8 cellular contexts compared by ENCODE assay signal in the genomic region with DNA sequence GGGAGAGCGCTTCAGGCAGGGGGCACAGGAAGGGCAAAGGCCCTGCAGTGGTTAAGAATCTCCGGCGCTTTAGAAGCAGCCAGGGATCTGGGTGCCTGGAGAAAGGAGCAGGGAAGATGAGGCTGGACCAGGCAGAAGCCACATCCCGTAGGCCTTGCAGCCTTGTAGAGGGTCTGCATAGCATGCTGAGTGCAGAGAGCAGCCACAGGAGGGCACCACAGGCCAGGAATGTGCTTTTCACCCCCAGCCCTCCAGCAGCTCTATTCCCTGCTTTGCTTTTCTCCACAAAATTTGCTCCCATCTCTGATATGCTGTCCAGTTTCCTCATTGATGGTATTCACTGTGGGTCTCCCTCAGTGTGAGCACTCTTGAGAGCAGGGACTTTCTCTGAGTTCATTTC. TPM values are rescaled to one million over a fixed set of nuclear protein-coding genes. Genes with fewer than 3 reads are reported as not detected.
DNase-seq lines count a peak whose midpoint lies in the region; ATAC-seq, FAIRE-seq and TF ChIP-seq lines count a peak whose summit lies in the region.

No MANE protein-coding gene starts in this region.

- CTCF ChIA-PET in BJ (lab: Yijun Ruan, JAX), result interaction anchor here (0.6 to 3.6 kb wide), 16 partner anchors 10 to 119 kb away, joined by 3 to 39 read pairs (median 4); a partner anchor contains a TSS

- H3K36me3 ChIP-seq in BJ (ENCODE audit: control insufficient read depth, insufficient read depth, low read length), result no peaks in the 10 kb centered on the region
- H3K36me3 ChIP-seq in osteoblast (ENCODE audit: insufficient read depth, low read length), result peaks cover 14% of the 10 kb centered on the region

- peaks cover 32% of the 10 kb centered on the region for H3K79me2 ChIP-seq in osteoblast (ENCODE audit: insufficient read depth, low read length)

- H3K4me1 ChIP-seq in osteoblast (ENCODE audit: insufficient read depth, low read length), result peaks cover 10% of the 10 kb centered on the region

- no peak overlapping the region for H3K27ac ChIP-seq in HL-60 (replicated peaks)
- H3K27ac ChIP-seq in osteoblast (ENCODE audit: low read depth, low read length), result no peak overlapping the region

- FAIRE-seq in RCC 7860 (lab: Jason Lieb, UNC), result no peak

- H3K4me3 ChIP-seq in BJ (ENCODE audit: low read depth, low read length) (no peak overlapping the region), HL-60 (replicated peaks; ENCODE audit: insufficient read depth, low read length) (no peak overlapping the region), osteoblast (ENCODE audit: insufficient read depth, low read length) (no peak overlapping the region)

- no peaks in the 10 kb centered on the region for H3K27me3 ChIP-seq in BJ (ENCODE audit: control insufficient read depth, insufficient read depth, low read length)
- H3K27me3 ChIP-seq in HL-60 (ENCODE audit: insufficient read depth, poor library complexity, severe bottlenecking), result no peaks in the 10 kb centered on the region
- no peaks in the 10 kb centered on the region for H3K27me3 ChIP-seq in osteoblast (ENCODE audit: insufficient read depth, low read length)

- POLR2A ChIA-PET in BJ (lab: Charles Lee), result no interaction called here

- no peak overlapping the region for H3K4me2 ChIP-seq in osteoblast (ENCODE audit: insufficient read depth, low read length)

- no peak for DNase-seq in BJ (ENCODE audit: low read depth)
- peak in 1 of 2 experiments; percentile 11 for DNase-seq in HL-60 (ENCODE audit: low read depth in 1 of 2, low spot score in 1 of 2)
- peak; percentile 17 for DNase-seq in activated CD4-positive, alpha-beta T cell treated with anti-CD3 and anti-CD28 coated beads, Interleukin-2, amount 50 U/mL, for 1 hour
- peak; percentile 44 for DNase-seq in fibroblast of the conjunctiva (ENCODE audit: low read depth)
- DNase-seq in osteoblast (ENCODE audit: insufficient read length, low spot score, missing footprints), result peak; percentile 94
- no peak for DNase-seq in RCC 7860 (ENCODE audit: low spot score)

- H4K20me1 ChIP-seq in osteoblast (ENCODE audit: insufficient read depth, low read length), result no peaks in the 10 kb centered on the region

- peak overlapping the region; percentile 27 for H2AFZ ChIP-seq in osteoblast (ENCODE audit: low read length)

- TF ChIP-seq CTCF in BJ (IDR thresholded peaks at IDR 0.05; ENCODE audit: insufficient read depth, low read depth, low read length) (peak; percentile 82), HL-60 (IDR thresholded peaks at IDR 0.05; ENCODE audit: insufficient read depth, low read length) (peak; percentile 36), osteoblast (IDR thresholded peaks at IDR 0.05; ENCODE audit: extremely low read depth, low read depth, low read length) (peak; percentile 63)

- H3K9me3 ChIP-seq in osteoblast (ENCODE audit: low read depth, low read length), result no peaks in the 10 kb centered on the region

- no peak for ATAC-seq in HG03342 (IDR thresholded peaks at IDR 0.05; ENCODE audit: unreplicated experiment)
- no peak for ATAC-seq in HG03045 (IDR thresholded peaks at IDR 0.05; ENCODE audit: unreplicated experiment)

RNA-seq across cellular contexts. Expression of a gene that starts 5.7 kb away (rescaled TPM):
- 2.1 and 5.3 TPM in 2 replicates for polyA plus RNA-seq in BJ (2011; rRNA removed)
- 5.0 and 7.6 TPM in 2 replicates for polyA minus RNA-seq in BJ (2011; rRNA and poly(A)+ RNA removed)
- 1.4 and 1.8 TPM in 2 replicates for total RNA-seq in osteoblast

RNA-seq across cellular contexts. Expression of a gene that starts 6.3 kb away (rescaled TPM):
- 8.2 and 11.0 TPM in 2 replicates for polyA plus RNA-seq in BJ (2011; rRNA removed)
- polyA minus RNA-seq in BJ (2011; rRNA and poly(A)+ RNA removed), result 1.8 and 4.3 TPM in 2 replicates
- total RNA-seq in osteoblast, result 3.2 and 5.1 TPM in 2 replicates

RNA-seq across cellular contexts. Expression of a gene that starts 27.8 kb away (rescaled TPM):
- 14.7 and 23.9 TPM in 2 replicates for polyA plus RNA-seq in BJ (2011; rRNA removed)
- 26.3 and 61.1 TPM in 2 replicates for polyA minus RNA-seq in BJ (2011; rRNA and poly(A)+ RNA removed)
- total RNA-seq in osteoblast, result 13.4 and 21.2 TPM in 2 replicates

RNA-seq across cellular contexts. Expression of a gene that starts 46.4 kb away (rescaled TPM):
- polyA plus RNA-seq in BJ (2011; rRNA removed), result 17.5 and 19.5 TPM in 2 replicates
- 7.3 and 7.9 TPM in 2 replicates for polyA minus RNA-seq in BJ (2011; rRNA and poly(A)+ RNA removed)
- 8.3 and 12.3 TPM in 2 replicates for total RNA-seq in osteoblast

RNA-seq across cellular contexts. Expression of a gene that starts 50.5 kb away (rescaled TPM):
- polyA plus RNA-seq in BJ (2011; rRNA removed), result not detected in 2 replicates
- not detected in 2 replicates for polyA minus RNA-seq in BJ (2011; rRNA and poly(A)+ RNA removed)
- not detected in 2 replicates for total RNA-seq in osteoblast

Comparison
In these comparisons a context has a peak if more than half of its experiments do, and no peak if none do; other contexts are left out.
1. DNase-seq: peak in activated CD4-positive, alpha-beta T cell treated with anti-CD3 and anti-CD28 coated beads, Interleukin-2, amount 50 U/mL, for 1 hour (single experiment), fibroblast of the conjunctiva (single experiment) and osteoblast (single experiment); none in BJ (single experiment) and RCC 7860 (single experiment).
2. Peak in every context shown above with its lines, with median percentiles within 50 percentile points of each other: CTCF ChIP-seq.